ENCODE assay signal across 8 cellular contexts in genomic region chr11:66638177-66639065, GRCh38. TPM values are rescaled to one million over a fixed set of nuclear protein-coding genes. Genes with fewer than 3 reads are reported as not detected.
DNase-seq lines count a peak whose midpoint lies in the region; ATAC-seq and TF ChIP-seq lines count a peak whose summit lies in the region.

TSS of gene RBM4 (plus strand) at chr11:66638703. CDS start at chr11:66639712, 1,009 bp downstream.

- H3K4me2 ChIP-seq in KMS-11, result peak within 1 kb of the TSS; percentile 79

- H2AFZ ChIP-seq in KMS-11 (ENCODE audit: low read depth), result peak within 1 kb of the TSS; percentile 34

- H3K27me3 ChIP-seq in KMS-11 (ENCODE audit: insufficient read depth, low read depth) (no peaks in the 10 kb centered on the region), Peyer's patch (no peaks in the 10 kb centered on the region), muscle layer of colon (ENCODE audit: control insufficient read depth in 1 of 2, insufficient read depth in 2 of 2, low read length in 2 of 2) (no peaks in the 10 kb centered on the region)

- no peak within 1 kb of the TSS for H3K4me3 ChIP-seq in KMS-11 (IDR thresholded peaks at IDR 0.05; ENCODE audit: insufficient read depth, low read depth, low read length)
- peak within 1 kb of the TSS; percentile 63 to 85 (median 74) for H3K4me3 ChIP-seq in Peyer's patch
- H3K4me3 ChIP-seq in muscle layer of colon (ENCODE audit: low read depth in 1 of 2, low read length in 2 of 2), result peak within 1 kb of the TSS; percentile 47 to 98

- H3K36me3 ChIP-seq in KMS-11 (ENCODE audit: insufficient read depth), result peaks cover 24% of the 10 kb centered on the region; the same call in 1 of the 2 replicates
- H3K36me3 ChIP-seq in Peyer's patch, result peaks cover 0 to 36% (median 0%) of the 10 kb centered on the region in 3 donors
- peaks cover 35% of the 10 kb centered on the region for H3K36me3 ChIP-seq in muscle layer of colon (ENCODE audit: insufficient read depth, low read length)

- H3K9me3 ChIP-seq in Peyer's patch, result no peaks in the 10 kb centered on the region
- H3K9me3 ChIP-seq in muscle layer of colon (ENCODE audit: low read length), result no peaks in the 10 kb centered on the region

- H3K27ac ChIP-seq in KMS-11 (peak within 1 kb of the TSS; percentile 80), Peyer's patch (peak within 1 kb of the TSS; percentile 86 to 90 (median 88)), muscle layer of colon (ENCODE audit: low read depth, low read length) (peak within 1 kb of the TSS; percentile 84)

- H3K9ac ChIP-seq in KMS-11 (peak within 1 kb of the TSS; percentile 88), muscle layer of colon (ENCODE audit: low read length) (peak within 1 kb of the TSS; percentile 81)

- TF ChIP-seq POLR2A in Peyer's patch (IDR thresholded peaks at IDR 0.05), result peak; percentile 63 to 91

- peaks cover 94% of the 10 kb centered on the region for H3K79me2 ChIP-seq in KMS-11 (ENCODE audit: insufficient read depth, low read depth)

- H4K20me1 ChIP-seq in KMS-11 (ENCODE audit: insufficient read depth), result peaks cover 38% of the 10 kb centered on the region

- DNase-seq in DMS79 treated with DMSO at 0.1 percent for 48 hours (lab: John Stamatoyannopoulos, UW) (peak; percentile 99), Peyer's patch (peak; percentile 95 to 99 (median 96))
- peak; percentile 95 for DNase-seq in activated T-cell treated with anti-CD3 and anti-CD28 coated beads, Interleukin-2, amount 50 U/mL, for 48 hours
- DNase-seq in stimulated activated CD8-positive, alpha-beta memory T cell treated with anti-CD3 and anti-CD28 coated beads, Interleukin-7, amount 100 ng/mL, for 24 hours (ENCODE audit: low read depth), result peak; percentile 88

- TF ChIP-seq CTCF in KMS-11 (conservative IDR thresholded peaks at IDR 0.05; ENCODE audit: low read depth, low read length), result no peak
- peak in 3 of 6 experiments; percentile 15 to 29 (median 20) for TF ChIP-seq CTCF in Peyer's patch (IDR thresholded peaks at IDR 0.05)

- peaks cover 44% of the 10 kb centered on the region for H3K4me1 ChIP-seq in KMS-11 (ENCODE audit: low read depth, poor library complexity, severe bottlenecking)
- peaks cover 0 to 50% (median 21%) of the 10 kb centered on the region in 4 donors for H3K4me1 ChIP-seq in Peyer's patch
- H3K4me1 ChIP-seq in muscle layer of colon (ENCODE audit: insufficient read depth, low read length), result peaks cover 61% of the 10 kb centered on the region

- peak; percentile 95 for ATAC-seq in GM21737 (IDR thresholded peaks at IDR 0.05; ENCODE audit: unreplicated experiment)
- peak; percentile 97 for ATAC-seq in esophagus mucosa

RNA-seq across cellular contexts. Expression of gene RBM4, which starts in this region (rescaled TPM):
- total RNA-seq in Peyer's patch (10 to 100 TPM; 64.6 to 90.8 (median 75.3) TPM), esophagus mucosa (84.7 TPM)
